ENCODE assay signal across 8 cellular contexts in genomic region chr2:70084973-70085710, GRCh38. TPM values are rescaled to one million over a fixed set of nuclear protein-coding genes. Genes with fewer than 3 reads are reported as not detected.
DNase-seq lines count a peak whose midpoint lies in the region; ATAC-seq, FAIRE-seq and TF ChIP-seq lines count a peak whose summit lies in the region.

No MANE protein-coding gene starts in this region.

- peak overlapping the region; percentile 99 for H3K27ac Mint-ChIP-seq in activated T-helper 2 cell treated with anti-CD3 and anti-CD28 coated beads, Interferon-gamma antibody, Interleukin-2, Interleukin-4, amounts not matched to agents 10 μg/mL and 5 μg/mL and 100 μg/mL, durations not matched to agents 14 hours and 24 hours and 36 hours

- peaks cover 69% of the 10 kb centered on the region for H3K36me3 Mint-ChIP-seq in activated T-helper 2 cell treated with anti-CD3 and anti-CD28 coated beads, Interferon-gamma antibody, Interleukin-2, Interleukin-4, amounts not matched to agents 10 μg/mL and 5 μg/mL and 100 μg/mL, durations not matched to agents 14 hours and 24 hours and 36 hours (ENCODE audit: low read depth)

- peak; percentile 78 for FAIRE-seq in GM18507 (lab: Jason Lieb, UNC)

- peaks cover 48% of the 10 kb centered on the region for H3K4me1 Mint-ChIP-seq in activated T-helper 2 cell treated with anti-CD3 and anti-CD28 coated beads, Interferon-gamma antibody, Interleukin-2, Interleukin-4, amounts not matched to agents 10 μg/mL and 5 μg/mL and 100 μg/mL, durations not matched to agents 14 hours and 24 hours and 36 hours (ENCODE audit: low read depth)

- H3K9me3 Mint-ChIP-seq in activated T-helper 2 cell treated with anti-CD3 and anti-CD28 coated beads, Interferon-gamma antibody, Interleukin-2, Interleukin-4, amounts not matched to agents 10 μg/mL and 5 μg/mL and 100 μg/mL, durations not matched to agents 14 hours and 24 hours and 36 hours, result no peaks in the 10 kb centered on the region

- ATAC-seq in heart right ventricle (no peak), HG03280 (IDR thresholded peaks at IDR 0.05; ENCODE audit: unreplicated experiment) (no peak)

- DNase-seq in GM18507 (ENCODE audit: extremely low spot score, insufficient read length, low read depth), result no peak
- peak; percentile 70 for DNase-seq in NCI-H748 (lab: John Stamatoyannopoulos, UW; ENCODE audit: unreplicated experiment)
- peak; percentile 44 for DNase-seq in activated T-helper 2 cell treated with anti-CD3 and anti-CD28 coated beads, Interferon-gamma antibody, Interleukin-2, Interleukin-4, amounts not matched to agents 10 μg/mL and 5 μg/mL and 100 μg/mL, durations not matched to agents 14 hours and 24 hours and 36 hours (ENCODE audit: low spot score)
- DNase-seq in heart right ventricle, result no peak
- DNase-seq in SKM-1 treated with dmso at 0.1 percent for 144 hours (lab: John Stamatoyannopoulos, UW; ENCODE audit: unreplicated experiment), result no peak
- no peak for DNase-seq in SK-N-DZ (ENCODE audit: low spot score)

- H3K9ac ChIP-seq in rectal smooth muscle tissue (ENCODE audit: low read length), result peak overlapping the region; percentile 4

- WGBS in heart right ventricle, 2 donors, result 36 to 40% methylated on average over 10 of the region's 10 CpGs

- H3K4me1 ChIP-seq in heart right ventricle (peaks cover 4 to 51% (median 41%) of the 10 kb centered on the region in 9 donors), rectal smooth muscle tissue (ENCODE audit: control insufficient read depth, insufficient read depth, low read length) (peaks cover 21% of the 10 kb centered on the region)

- peaks cover 0 to 60% (median 25%) of the 10 kb centered on the region in 9 donors for H3K36me3 ChIP-seq in heart right ventricle
- H3K36me3 ChIP-seq in rectal smooth muscle tissue (ENCODE audit: control insufficient read depth, insufficient read depth, low read length), result peaks cover 9% of the 10 kb centered on the region

- intact Hi-C loops in activated T-helper 2 cell treated with anti-CD3 and anti-CD28 coated beads, Interferon-gamma antibody, Interleukin-2, Interleukin-4, amounts not matched to agents 10 μg/mL and 5 μg/mL and 100 μg/mL, durations not matched to agents 14 hours and 24 hours and 36 hours (cut with micrococcal nuclease), result loop anchor here (5.0 kb wide), 1 partner anchor 162 kb away; the partner anchor contains the start of gene TIA1
- intact Hi-C loops in heart right ventricle (cut with DNase I), result loop anchor here in 7 of 10 donors (5.0 kb wide), 4 partner anchors 37 to 173 kb away; partner anchors contain the start of gene MXD1 (in 2 of the 7)

- H3K27ac ChIP-seq in heart right ventricle, result peak overlapping the region; percentile 99 to 100 (median 100)
- peak overlapping the region; percentile 100 for H3K27ac ChIP-seq in rectal smooth muscle tissue (ENCODE audit: low read depth, low read length)

- H3K4me3 Mint-ChIP-seq in activated T-helper 2 cell treated with anti-CD3 and anti-CD28 coated beads, Interferon-gamma antibody, Interleukin-2, Interleukin-4, amounts not matched to agents 10 μg/mL and 5 μg/mL and 100 μg/mL, durations not matched to agents 14 hours and 24 hours and 36 hours (ENCODE audit: low read depth), result peak overlapping the region; percentile 78

- no peaks in the 10 kb centered on the region for H3K9me3 ChIP-seq in heart right ventricle

- H3K4me3 ChIP-seq in heart right ventricle (peak overlapping the region; percentile 53 to 98 (median 80)), rectal smooth muscle tissue (ENCODE audit: low read length) (peak overlapping the region; percentile 67)

- no peak for TF ChIP-seq CTCF in heart right ventricle (IDR thresholded peaks at IDR 0.05)

- H3K27me3 ChIP-seq in heart right ventricle, result no peaks in the 10 kb centered on the region
- no peaks in the 10 kb centered on the region for H3K27me3 ChIP-seq in rectal smooth muscle tissue (ENCODE audit: control insufficient read depth, insufficient read depth, low read length)

- no peaks in the 10 kb centered on the region for H3K27me3 Mint-ChIP-seq in activated T-helper 2 cell treated with anti-CD3 and anti-CD28 coated beads, Interferon-gamma antibody, Interleukin-2, Interleukin-4, amounts not matched to agents 10 μg/mL and 5 μg/mL and 100 μg/mL, durations not matched to agents 14 hours and 24 hours and 36 hours (ENCODE audit: low read depth)

RNA-seq across cellular contexts. Expression of gene PCBP1, which starts 2.1 kb away (rescaled TPM):
- 433 and 442 TPM in 2 replicates for total RNA-seq in activated T-helper 2 cell treated with anti-CD3 and anti-CD28 coated beads, Interferon-gamma antibody, Interleukin-2, Interleukin-4, amounts not matched to agents 10 μg/mL and 5 μg/mL and 100 μg/mL, durations not matched to agents 14 hours and 24 hours and 36 hours
- total RNA-seq in heart right ventricle, result 100 to 1,000 TPM; 197 to 275 (median 219) TPM
- polyA plus RNA-seq in heart right ventricle, result 100 to 1,000 TPM; 237 to 288 TPM
- polyA plus RNA-seq in SK-N-DZ (2014; cell fraction: cytosol; rRNA removed), result 43.7 and 50.5 TPM in 2 replicates
- polyA plus RNA-seq in SK-N-DZ (2014; cell fraction: nucleus; rRNA removed), result 25.4 and 55.6 TPM in 2 replicates

Comparison
In these comparisons a context has a peak if more than half of its experiments do, and no peak if none do; other contexts are left out.
1. DNase-seq: peak in NCI-H748 (single experiment) and activated T-helper 2 cell treated with anti-CD3 and anti-CD28 coated beads, Interferon-gamma antibody, Interleukin-2, Interleukin-4, amounts not matched to agents 10 μg/mL and 5 μg/mL and 100 μg/mL, durations not matched to agents 14 hours and 24 hours and 36 hours (single experiment); none in GM18507 (single experiment), heart right ventricle (0 of 2), SKM-1 treated with dmso at 0.1 percent for 144 hours (single experiment) and SK-N-DZ (single experiment).